ENCODE assay signal across 8 cellular contexts in genomic region chr6:52994031-52994788, GRCh38. TPM values are rescaled to one million over a fixed set of nuclear protein-coding genes. Genes with fewer than 3 reads are reported as not detected.
DNase-seq lines count a peak whose midpoint lies in the region; ATAC-seq, FAIRE-seq and TF ChIP-seq lines count a peak whose summit lies in the region.

No MANE protein-coding gene starts in this region.

- peak overlapping the region; percentile 94 for H2AFZ ChIP-seq in endothelial cell of umbilical vein (ENCODE audit: low read depth, low read length)

- no peaks in the 10 kb centered on the region for H4K20me1 ChIP-seq in endothelial cell of umbilical vein (replicated peaks; ENCODE audit: control insufficient read depth, extremely low read depth, insufficient read depth, low read length)

- POLR2A ChIA-PET in endothelial cell of umbilical vein (lab: Charles Lee): interaction anchor here (0.6 to 1.2 kb wide), 4 partner anchors 26 to 491 kb away, joined by 3 to 4 read pairs (median 3); partner anchors contain the start of gene FBXO9

- DNase-seq in DMS79 treated with DMSO at 0.1 percent for 48 hours (lab: John Stamatoyannopoulos, UW): peak; percentile 69
- DNase-seq in SJSA1 (ENCODE audit: low read depth in 1 of 2, low spot score in 2 of 2): peak in 1 of 2 experiments; percentile 59
- peak; percentile 62 for DNase-seq in endothelial cell of umbilical vein (ENCODE audit: low read depth, low spot score)
- DNase-seq in mucosa of gallbladder (ENCODE audit: low spot score): peak; percentile 17
- no peak for DNase-seq in NCI-H226
- DNase-seq in RCC 7860 (ENCODE audit: low spot score): no peak

- no peaks in the 10 kb centered on the region for H3K36me3 ChIP-seq in SJSA1
- peaks cover 0 to 2% of the 10 kb centered on the region in 2 experiments for H3K36me3 ChIP-seq in endothelial cell of umbilical vein (ENCODE audit: control insufficient read depth in 2 of 2, extremely low read depth in 1 of 2, insufficient read depth in 2 of 2, low read length in 2 of 2)

- no peaks in the 10 kb centered on the region for H3K9me1 ChIP-seq in endothelial cell of umbilical vein (replicated peaks; ENCODE audit: control insufficient read depth, extremely low read depth, insufficient read depth, low read length)

- ATAC-seq in HG02884 (IDR thresholded peaks at IDR 0.05; ENCODE audit: unreplicated experiment) (peak; percentile 1), GM19463 (IDR thresholded peaks at IDR 0.05; ENCODE audit: unreplicated experiment) (no peak)

- intact Hi-C loops in endothelial cell of umbilical vein (cut with micrococcal nuclease): loop anchor here (1.0 to 10.0 kb wide), 5 partner anchors 179 to 577 kb away; partner anchors contain the start of gene ELOVL5

- H3K9me3 ChIP-seq in SJSA1 (replicated peaks): no peaks in the 10 kb centered on the region
- no peaks in the 10 kb centered on the region for H3K9me3 ChIP-seq in endothelial cell of umbilical vein (replicated peaks; ENCODE audit: control insufficient read depth, insufficient read depth, low read length)

- peak overlapping the region; percentile 96 for H3K9ac ChIP-seq in endothelial cell of umbilical vein (replicated peaks; ENCODE audit: extremely low read depth, insufficient read depth, low read length)

- H3K4me3 ChIP-seq in SJSA1 (peak overlapping the region; percentile 44), endothelial cell of umbilical vein (replicated peaks in 1 of 3; ENCODE audit: insufficient read depth in 1 of 3, low read depth in 1 of 3, low read length in 3 of 3) (peak overlapping the region; percentile 44 to 89 (median 77))

- BruUV-seq in endothelial cell of umbilical vein (replicated peaks; lab: Mats Ljungman, UMichigan): no TSS peak

- H3K4me1 ChIP-seq in SJSA1 (replicated peaks) (peaks cover 14% of the 10 kb centered on the region), endothelial cell of umbilical vein (ENCODE audit: control insufficient read depth, extremely low read depth, insufficient read depth, low read length) (peaks cover 13% of the 10 kb centered on the region)

- CTCF ChIA-PET in endothelial cell of umbilical vein (lab: Charles Lee): interaction anchor here (0.6 to 4.1 kb wide), 14 partner anchors 9 to 587 kb away, joined by 3 to 49 read pairs (median 5); partner anchors contain the start of gene FBXO9

- no peaks in the 10 kb centered on the region for H3K27me3 ChIP-seq in SJSA1 (replicated peaks)
- H3K27me3 ChIP-seq in endothelial cell of umbilical vein (ENCODE audit: control insufficient read depth in 2 of 2, insufficient read depth in 2 of 2, low read length in 2 of 2): no peaks in the 10 kb centered on the region

- no peak for TF ChIP-seq CTCF in endothelial cell of umbilical vein (IDR thresholded peaks at IDR 0.05; ENCODE audit: extremely low read depth in 1 of 2, insufficient read depth in 1 of 2, low read depth in 1 of 2, low read length in 2 of 2)

- no peak for TF ChIP-seq POLR2A in endothelial cell of umbilical vein (IDR thresholded peaks at IDR 0.05; ENCODE audit: low read depth, low read length)

- H3K27ac ChIP-seq in SJSA1 (peak overlapping the region; percentile 95), endothelial cell of umbilical vein (ENCODE audit: insufficient read depth, low read depth, low read length) (peak overlapping the region; percentile 85)

- H3K79me2 ChIP-seq in endothelial cell of umbilical vein (ENCODE audit: control insufficient read depth, insufficient read depth, low read length): peaks cover 3% of the 10 kb centered on the region

- dilution Hi-C loops in endothelial cell of umbilical vein (cut with MboI; ENCODE audit: extremely low pct_ligation_motif_present, low sequenced_read_pairs): no loop called here

- H3K4me2 ChIP-seq in endothelial cell of umbilical vein (ENCODE audit: insufficient read depth, low read length): peak overlapping the region; percentile 86

- FAIRE-seq in endothelial cell of umbilical vein (lab: Jason Lieb, UNC) (peak; percentile 87), RCC 7860 (lab: Jason Lieb, UNC) (no peak)

TF ChIP-seq in endothelial cell of umbilical vein, 7 proteins besides CTCF, POLR2A, EP300 and RAD21:
- no peak for TF ChIP-seq JUN (IDR thresholded peaks at IDR 0.05; ENCODE audit: borderline replicate concordance, insufficient read depth, insufficient read length, low read depth)
TF ChIP-seq in endothelial cell of umbilical vein: peak in this region for 0.

RNA-seq across cellular contexts. Expression of gene GSTA4, which starts 0.9 kb away (rescaled TPM):
- total RNA-seq in SJSA1 (2014; rRNA removed; shearing (Covaris generic)): 25.8 and 46.8 TPM in 2 replicates
- 15.0 and 17.9 TPM in 2 replicates for total RNA-seq in endothelial cell of umbilical vein
- polyA plus RNA-seq in endothelial cell of umbilical vein: 15.6 and 24.6 TPM in 2 replicates
- 27.1 and 27.4 TPM in 2 replicates for polyA plus RNA-seq in endothelial cell of umbilical vein (2011; cell fraction: cytosol; rRNA removed)
- 29.6 and 38.3 TPM in 2 replicates for polyA plus RNA-seq in endothelial cell of umbilical vein (2011; cell fraction: nucleus; rRNA removed)
- 24.1 and 33.0 TPM in 2 replicates for polyA plus RNA-seq in endothelial cell of umbilical vein (2012)
- polyA minus RNA-seq in endothelial cell of umbilical vein: 9.7 and 13.1 TPM in 2 replicates
- not detected for polyA minus RNA-seq in endothelial cell of umbilical vein (2011; cell fraction: cytosol; rRNA and poly(A)+ RNA removed)
- polyA minus RNA-seq in endothelial cell of umbilical vein (2011; cell fraction: nucleus; rRNA and poly(A)+ RNA removed): 4.4 and 8.1 TPM in 2 replicates
- total RNA-seq in mucosa of gallbladder: 19.9 TPM

Comparison
In these comparisons a context has a peak if more than half of its experiments do, and no peak if none do; other contexts are left out.
1. DNase-seq: peak in DMS79 treated with DMSO at 0.1 percent for 48 hours (single experiment), endothelial cell of umbilical vein (single experiment) and mucosa of gallbladder (single experiment); none in NCI-H226 (single experiment) and RCC 7860 (single experiment).